In the genomic region with DNA sequence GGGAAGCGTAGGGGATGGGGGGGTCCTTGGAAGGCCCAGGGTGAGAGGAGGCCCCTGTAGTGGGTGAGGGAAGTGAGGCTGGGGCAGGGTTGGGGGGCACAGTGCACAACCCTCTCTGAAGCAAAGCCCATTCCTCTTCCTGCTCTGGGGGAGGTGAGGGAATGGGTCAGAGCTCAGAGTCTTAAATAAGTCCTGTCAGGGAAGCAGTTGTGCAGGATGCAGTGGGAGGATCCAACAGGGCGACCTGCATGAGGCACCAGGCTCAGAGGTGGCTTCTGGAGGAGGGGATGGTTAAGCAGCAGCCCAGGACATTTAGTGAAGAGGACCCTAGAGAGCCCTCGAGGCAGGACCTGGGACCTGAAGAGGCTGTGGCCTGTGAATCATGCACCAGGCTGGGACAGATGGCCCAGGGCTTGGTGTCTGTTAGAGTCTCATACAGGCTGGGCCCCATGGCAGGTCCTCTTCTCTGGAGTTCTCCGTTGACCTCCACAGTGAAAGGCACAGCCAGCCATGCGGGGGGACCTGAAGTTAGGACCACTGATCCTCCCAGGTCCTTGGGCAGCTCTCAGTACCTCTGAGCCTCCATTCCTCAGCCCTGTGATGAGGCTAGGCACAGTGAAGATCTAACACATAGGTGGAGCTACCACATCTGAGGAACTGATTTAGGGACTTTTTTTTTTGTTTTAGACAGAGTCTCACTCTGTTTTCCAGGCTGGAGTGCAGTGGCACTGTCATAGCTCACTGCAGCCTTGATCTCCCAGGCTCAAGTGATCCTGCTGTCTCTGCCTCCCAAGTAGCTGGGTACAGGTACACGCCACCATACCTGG, we compare ENCODE assay signal across 23 cellular contexts.
"Had no signal": no experiment of that assay in that cellular context is flagged by ENCODE, and none has a peak within 500 bp of the region (broad histone marks: within the 10 kb centered on the region; RNA-seq: fewer than 3 reads in every experiment).

No MANE protein-coding gene starts in this region.

- H3K9me3 Mint-ChIP-seq: activated B cell treated with CpG ODN at 0.5 μM for 24 hours; activated CD4-positive, alpha-beta memory T cell treated with anti-CD3 and anti-CD28 coated beads for 36 hours; activated naive CD4-positive, alpha-beta T cell treated with anti-CD3 and anti-CD28 coated beads for 36 hours; activated naive CD8-positive, alpha-beta T cell treated with anti-CD3 and anti-CD28 coated beads, Interleukin-2, amount 50 U/mL, for 24 hours; activated T-cell treated with anti-CD3 and anti-CD28 coated beads, Interleukin-2, amount 50 U/mL, for 72 hours; natural killer cell treated with Interleukin-12 subunit alpha and Interleukin-12 subunit beta and Interleukin-15 and Interleukin-18, amount 100 ng/mL, for 72 hours; stimulated activated naive B cell treated with anti-CD40 and anti-IgM and Interleukin-4, amounts not matched to agents 10 μg/mL and 1 μg/mL and 100 μg/mL, for 72 hours had no signal

- ATAC-seq: activated CD4-positive, alpha-beta T cell treated with anti-CD3 and anti-CD28 coated beads for 36 hours; activated naive CD8-positive, alpha-beta T cell treated with anti-CD3 and anti-CD28 coated beads, Interleukin-2, amount 50 U/mL, for 24 hours; activated T-cell treated with anti-CD3 and anti-CD28 coated beads, Interleukin-2, amount 50 U/mL, for 72 hours; body of pancreas; foreskin keratinocyte; natural killer cell treated with Interleukin-12 subunit alpha and Interleukin-12 subunit beta and Interleukin-15 and Interleukin-18, amount 100 ng/mL, for 72 hours; stimulated activated naive B cell treated with anti-CD40 and anti-IgM and Interleukin-4, amounts not matched to agents 10 μg/mL and 1 μg/mL and 100 μg/mL, for 72 hours had no signal

- H3K4me3 Mint-ChIP-seq: activated B cell treated with CpG ODN at 0.5 μM for 24 hours; activated CD4-positive, alpha-beta memory T cell treated with anti-CD3 and anti-CD28 coated beads for 36 hours; activated CD4-positive, alpha-beta T cell treated with anti-CD3 and anti-CD28 coated beads for 36 hours; activated naive CD4-positive, alpha-beta T cell treated with anti-CD3 and anti-CD28 coated beads for 36 hours; activated naive CD8-positive, alpha-beta T cell treated with anti-CD3 and anti-CD28 coated beads, Interleukin-2, amount 50 U/mL, for 24 hours; activated T-cell treated with anti-CD3 and anti-CD28 coated beads, Interleukin-2, amount 50 U/mL, for 72 hours; natural killer cell treated with Interleukin-12 subunit alpha and Interleukin-12 subunit beta and Interleukin-15 and Interleukin-18, amount 100 ng/mL, for 72 hours; stimulated activated naive B cell treated with anti-CD40 and anti-IgM and Interleukin-4, amounts not matched to agents 10 μg/mL and 1 μg/mL and 100 μg/mL, for 72 hours had no signal

- H2AFZ ChIP-seq: parathyroid adenoma had no signal

- H3K79me2 ChIP-seq: parathyroid adenoma had no signal

- H3K36me3 Mint-ChIP-seq: activated CD4-positive, alpha-beta memory T cell treated with anti-CD3 and anti-CD28 coated beads for 36 hours; natural killer cell treated with Interleukin-12 subunit alpha and Interleukin-12 subunit beta and Interleukin-15 and Interleukin-18, amount 100 ng/mL, for 72 hours; stimulated activated naive B cell treated with anti-CD40 and anti-IgM and Interleukin-4, amounts not matched to agents 10 μg/mL and 1 μg/mL and 100 μg/mL, for 72 hours had no signal

- H3K9me3 ChIP-seq: body of pancreas, transverse colon had no signal

- H3K27ac ChIP-seq: body of pancreas, cardiac muscle cell, foreskin keratinocyte, parathyroid adenoma, transverse colon had no signal

- H3K4me1 Mint-ChIP-seq: activated B cell treated with CpG ODN at 0.5 μM for 24 hours; activated naive CD8-positive, alpha-beta T cell treated with anti-CD3 and anti-CD28 coated beads, Interleukin-2, amount 50 U/mL, for 24 hours had no signal

- H3K27me3 Mint-ChIP-seq: activated B cell treated with CpG ODN at 0.5 μM for 24 hours; activated CD4-positive, alpha-beta memory T cell treated with anti-CD3 and anti-CD28 coated beads for 36 hours; activated CD4-positive, alpha-beta T cell treated with anti-CD3 and anti-CD28 coated beads for 36 hours; natural killer cell treated with Interleukin-12 subunit alpha and Interleukin-12 subunit beta and Interleukin-15 and Interleukin-18, amount 100 ng/mL, for 72 hours; stimulated activated naive B cell treated with anti-CD40 and anti-IgM and Interleukin-4, amounts not matched to agents 10 μg/mL and 1 μg/mL and 100 μg/mL, for 72 hours had no signal

- H3K27me3 ChIP-seq: body of pancreas, cardiac muscle cell, transverse colon had no signal

- H3K9ac ChIP-seq: parathyroid adenoma had no signal

- H3K4me1 ChIP-seq: body of pancreas, foreskin keratinocyte, parathyroid adenoma had no signal

- H3K36me3 ChIP-seq: cardiac muscle cell, transverse colon had no signal

- DNase-seq: activated B cell treated with CpG ODN at 0.5 μM for 24 hours; activated CD4-positive, alpha-beta memory T cell treated with anti-CD3 and anti-CD28 coated beads for 36 hours; activated CD4-positive, alpha-beta T cell treated with anti-CD3 and anti-CD28 coated beads for 36 hours; activated effector memory CD4-positive, alpha-beta T cell treated with Interleukin-2 at 50 U/mL for 16 hours; activated naive CD4-positive, alpha-beta T cell treated with anti-CD3 and anti-CD28 coated beads for 36 hours; activated naive CD8-positive, alpha-beta T cell treated with anti-CD3 and anti-CD28 coated beads, Interleukin-2, amount 50 U/mL, for 24 hours; activated T-cell treated with anti-CD3 and anti-CD28 coated beads, Interleukin-2, amount 50 U/mL, for 72 hours; body of pancreas; dermis blood vessel endothelial cell; effector CD8-positive, alpha-beta T cell; erythroblast; foreskin keratinocyte; hypothalamus; small intestine; stimulated activated CD4-positive, alpha-beta T cell treated with anti-CD3 and anti-CD28 coated beads, Interleukin-15, amount 100 ng/mL, for 24 hours; stimulated activated naive B cell treated with anti-CD40 and anti-IgM and Interleukin-4, amounts not matched to agents 10 μg/mL and 1 μg/mL and 100 μg/mL, for 72 hours; T-helper 1 cell; T-helper 9 cell; transverse colon had no signal

- H3K27ac Mint-ChIP-seq: activated B cell treated with CpG ODN at 0.5 μM for 24 hours; activated CD4-positive, alpha-beta memory T cell treated with anti-CD3 and anti-CD28 coated beads for 36 hours; activated CD4-positive, alpha-beta T cell treated with anti-CD3 and anti-CD28 coated beads for 36 hours; activated naive CD4-positive, alpha-beta T cell treated with anti-CD3 and anti-CD28 coated beads for 36 hours; activated naive CD8-positive, alpha-beta T cell treated with anti-CD3 and anti-CD28 coated beads, Interleukin-2, amount 50 U/mL, for 24 hours; activated T-cell treated with anti-CD3 and anti-CD28 coated beads, Interleukin-2, amount 50 U/mL, for 72 hours; natural killer cell treated with Interleukin-12 subunit alpha and Interleukin-12 subunit beta and Interleukin-15 and Interleukin-18, amount 100 ng/mL, for 72 hours; stimulated activated naive B cell treated with anti-CD40 and anti-IgM and Interleukin-4, amounts not matched to agents 10 μg/mL and 1 μg/mL and 100 μg/mL, for 72 hours had no signal

- H3K4me3 ChIP-seq: body of pancreas, cardiac muscle cell, lung, transverse colon had no signal
